Comparison of ENCODE assay signal across 9 cellular contexts in genomic region chr1:31723828-31724359, GRCh38. TPM values are rescaled to one million over a fixed set of nuclear protein-coding genes. Genes with fewer than 3 reads are reported as not detected.
DNase-seq lines count a peak whose midpoint lies in the region; ATAC-seq, FAIRE-seq and TF ChIP-seq lines count a peak whose summit lies in the region.
"Had no signal": no experiment of that assay in that cellular context is flagged by ENCODE, and none has a peak within 500 bp of the region (broad histone marks: within the 10 kb centered on the region; RNA-seq: fewer than 3 reads in every experiment).

No MANE protein-coding gene starts in this region.

- TF ChIP-seq POLR2A in upper lobe of left lung (IDR thresholded peaks at IDR 0.05) = no peak

- H3K27me3 ChIP-seq in pancreas (no peaks in the 10 kb centered on the region), BE2C (no peaks in the 10 kb centered on the region), upper lobe of left lung (no peaks in the 10 kb centered on the region)

- H3K36me3 ChIP-seq in pancreas = no peaks in the 10 kb centered on the region
- no peaks in the 10 kb centered on the region; the same call in none of the 2 replicates for H3K36me3 ChIP-seq in BE2C
- H3K36me3 ChIP-seq in upper lobe of left lung = no peaks in the 10 kb centered on the region

- FAIRE-seq in pancreas (lab: Jason Lieb, UNC) = no peak

- 57 to 61% methylated on average over 5 of the region's 5 CpGs for WGBS in pancreas, 2 donors
- 37 to 48% methylated on average over 4 to 5 of the region's 5 CpGs for WGBS in upper lobe of left lung, 2 donors

- in situ Hi-C loops in ACHN (cut with HindIII; ENCODE audit: low pct_ligation_motif_present, low pct_unique_long_range_greater_than_20kb, low sequenced_read_pairs) = no loop called here

- intact Hi-C loops in activated CD4-positive, alpha-beta T cell treated with anti-CD3 and anti-CD28 coated beads, Interleukin-2, amount 10 ng/mL, durations not matched to agents 24 days and 14 days (cut with micrococcal nuclease) = no loop called here
- intact Hi-C loops in pancreas (cut with DNase I) = no loop called here

- TF ChIP-seq CTCF in pancreas (IDR thresholded peaks at IDR 0.05) (no peak), BE2C (IDR thresholded peaks at IDR 0.05; ENCODE audit: low read depth, low read length) (no peak), upper lobe of left lung (IDR thresholded peaks at IDR 0.05) (no peak)

- no peaks in the 10 kb centered on the region for H3K4me1 Mint-ChIP-seq in activated CD4-positive, alpha-beta T cell treated with anti-CD3 and anti-CD28 coated beads, Interleukin-2, amount 10 ng/mL, durations not matched to agents 24 days and 14 days
- H3K4me1 Mint-ChIP-seq: naive thymus-derived CD4-positive, alpha-beta T cell had no signal

- TF ChIP-seq EP300 in upper lobe of left lung (IDR thresholded peaks at IDR 0.05) = no peak

- H3K4me3 ChIP-seq in pancreas = no peak overlapping the region
- no peak overlapping the region for H3K4me3 ChIP-seq in BE2C (ENCODE audit: low read depth, low read length)
- no peak overlapping the region for H3K4me3 ChIP-seq in upper lobe of left lung

- no peak overlapping the region for H3K27ac Mint-ChIP-seq in activated CD4-positive, alpha-beta T cell treated with anti-CD3 and anti-CD28 coated beads, Interleukin-2, amount 10 ng/mL, durations not matched to agents 24 days and 14 days
- H3K27ac Mint-ChIP-seq: naive thymus-derived CD4-positive, alpha-beta T cell had no signal

- H3K27ac ChIP-seq in pancreas (no peak overlapping the region), upper lobe of left lung (no peak overlapping the region)

- H3K36me3 Mint-ChIP-seq in activated CD4-positive, alpha-beta T cell treated with anti-CD3 and anti-CD28 coated beads, Interleukin-2, amount 10 ng/mL, durations not matched to agents 24 days and 14 days (ENCODE audit: low read depth) = no peaks in the 10 kb centered on the region

- peak; percentile 61 for ATAC-seq in esophagus mucosa
- ATAC-seq in pancreas = peak in 3 of 4 donors; percentile 47 to 66 (median 56)
- no peak for ATAC-seq in upper lobe of left lung (ENCODE audit: low FRiP score in 2 of 2)
- ATAC-seq: naive thymus-derived CD4-positive, alpha-beta T cell had no signal

- no peak overlapping the region for H3K4me3 Mint-ChIP-seq in activated CD4-positive, alpha-beta T cell treated with anti-CD3 and anti-CD28 coated beads, Interleukin-2, amount 10 ng/mL, durations not matched to agents 24 days and 14 days
- H3K4me3 Mint-ChIP-seq: naive thymus-derived CD4-positive, alpha-beta T cell had no signal

- no peaks in the 10 kb centered on the region for H3K4me1 ChIP-seq in pancreas
- peaks cover 6% of the 10 kb centered on the region; the same call in 1 of the 2 replicates for H3K4me1 ChIP-seq in BE2C
- no peaks in the 10 kb centered on the region for H3K4me1 ChIP-seq in upper lobe of left lung

- peaks cover 8% of the 10 kb centered on the region for H3K27me3 Mint-ChIP-seq in activated CD4-positive, alpha-beta T cell treated with anti-CD3 and anti-CD28 coated beads, Interleukin-2, amount 10 ng/mL, durations not matched to agents 24 days and 14 days

- H3K9me3 ChIP-seq in pancreas (no peaks in the 10 kb centered on the region), BE2C (no peaks in the 10 kb centered on the region), upper lobe of left lung (no peaks in the 10 kb centered on the region)

- H3K9me3 Mint-ChIP-seq in activated CD4-positive, alpha-beta T cell treated with anti-CD3 and anti-CD28 coated beads, Interleukin-2, amount 10 ng/mL, durations not matched to agents 24 days and 14 days = no peaks in the 10 kb centered on the region

- peak; percentile 80 for DNase-seq in ACHN
- peak; percentile 76 for DNase-seq in HT1080 (ENCODE audit: low read depth)
- DNase-seq in activated CD4-positive, alpha-beta T cell treated with anti-CD3 and anti-CD28 coated beads, Interleukin-2, amount 10 ng/mL, durations not matched to agents 24 days and 14 days = peak; percentile 90
- DNase-seq in pancreas = peak in 4 of 6 donors; percentile 59 to 85 (median 68)
- no peak for DNase-seq in NK-92 (lab: John Stamatoyannopoulos, UW; ENCODE audit: unreplicated experiment)
- no peak for DNase-seq in BE2C
- no peak for DNase-seq in upper lobe of left lung

RNA-seq across cellular contexts. Expression of gene COL16A1, which starts 20.1 kb away (rescaled TPM):
- total RNA-seq in HT1080 (2014; rRNA removed; shearing (Covaris generic)) = 5.3 and 7.3 TPM in 2 replicates
- 2.2 and 2.5 TPM in 2 replicates for polyA plus RNA-seq in HT1080 (2015; cell fraction: cytosol; rRNA removed)
- polyA plus RNA-seq in HT1080 (2015; cell fraction: nucleus; rRNA removed) = 26.5 and 27.6 TPM in 2 replicates
- not detected in 2 replicates for total RNA-seq in activated CD4-positive, alpha-beta T cell treated with anti-CD3 and anti-CD28 coated beads, Interleukin-2, amount 10 ng/mL, durations not matched to agents 24 days and 14 days
- 11.8 TPM for total RNA-seq in esophagus mucosa
- 10 to 100 TPM in 3 of 6 donors, 1 to 10 TPM in 3; 3.3 to 26.7 (median 8.0) TPM for total RNA-seq in pancreas
- 10 to 100 TPM; 15.1 to 19.3 TPM for polyA plus RNA-seq in pancreas
- 3.4 TPM for polyA plus RNA-seq in BE2C (2012; ENCODE audit: insufficient read depth, insufficient read length, low read depth)
- 100 to 1,000 TPM in 1 of 6 donors, 10 to 100 TPM in 5; 15.2 to 103 (median 40.7) TPM for total RNA-seq in upper lobe of left lung

RNA-seq across cellular contexts. Expression of gene ADGRB2, which starts 40.2 kb away (rescaled TPM):
- total RNA-seq in HT1080 (2014; rRNA removed; shearing (Covaris generic)) = 10.8 and 14.1 TPM in 2 replicates
- 7.1 and 8.4 TPM in 2 replicates for polyA plus RNA-seq in HT1080 (2015; cell fraction: cytosol; rRNA removed)
- polyA plus RNA-seq in HT1080 (2015; cell fraction: nucleus; rRNA removed) = 13.1 and 16.5 TPM in 2 replicates
- total RNA-seq in activated CD4-positive, alpha-beta T cell treated with anti-CD3 and anti-CD28 coated beads, Interleukin-2, amount 10 ng/mL, durations not matched to agents 24 days and 14 days = 0.40 and 0.45 TPM in 2 replicates
- 0.24 TPM for total RNA-seq in esophagus mucosa
- 1 to 10 TPM in 1 of 6 donors, under 1 TPM in 5; 0.12 to 1.3 (median 0.43) TPM for total RNA-seq in pancreas
- under 1 TPM; 0.23 to 0.49 TPM for polyA plus RNA-seq in pancreas
- polyA plus RNA-seq in BE2C (2012; ENCODE audit: insufficient read depth, insufficient read length, low read depth) = 104 TPM
- 1 to 10 TPM in 5 of 6 donors, under 1 TPM in 1; 0.34 to 1.9 (median 1.1) TPM for total RNA-seq in upper lobe of left lung
- polyA plus RNA-seq: naive thymus-derived CD4-positive, alpha-beta T cell had no signal

Comparison
In these comparisons a context has a peak if more than half of its experiments do, and no peak if none do; other contexts are left out.
1. DNase-seq: peak in ACHN (single experiment), HT1080 (single experiment), activated CD4-positive, alpha-beta T cell treated with anti-CD3 and anti-CD28 coated beads, Interleukin-2, amount 10 ng/mL, durations not matched to agents 24 days and 14 days (single experiment) and pancreas (4 of 6); none in NK-92 (single experiment), BE2C (single experiment) and upper lobe of left lung (0 of 2).
2. ATAC-seq: peak in esophagus mucosa (single experiment) and pancreas (3 of 4); none in upper lobe of left lung (0 of 2).